1 cellular context compared by ENCODE assay signal in the genomic region with DNA sequence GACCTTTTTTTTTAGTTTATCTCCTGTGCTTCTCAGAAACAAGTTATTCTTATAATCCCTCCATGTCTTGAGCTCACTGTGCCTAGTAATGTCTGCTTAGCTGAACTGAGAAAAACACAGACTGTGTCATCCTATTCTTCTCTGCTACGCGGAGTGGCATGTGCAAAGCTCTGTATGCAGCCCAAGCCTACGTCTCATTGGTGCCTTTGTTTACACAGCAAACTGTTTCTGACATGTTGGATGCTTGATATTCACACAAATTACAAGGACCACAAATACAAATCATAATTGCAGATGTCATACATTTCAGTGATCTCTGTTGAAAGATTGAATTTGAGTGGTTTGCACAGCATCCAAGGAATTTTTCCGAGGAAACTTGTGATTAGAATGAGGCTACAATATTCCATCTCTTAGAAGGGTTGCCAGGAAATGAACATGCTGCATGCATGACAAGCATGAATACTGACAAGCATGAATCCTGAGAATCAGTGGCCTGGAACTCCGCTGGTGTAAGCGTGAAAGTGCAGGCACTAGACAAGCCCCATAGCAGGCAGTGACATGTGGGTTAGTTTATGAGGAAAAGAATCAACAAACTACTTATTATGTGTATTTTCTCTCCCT.
TF ChIP-seq lines count a peak whose summit lies in the region.

No MANE protein-coding gene starts in this region.

TF ChIP-seq in K562, 482 proteins besides CTCF, POLR2A, EP300 and RAD21 (continued from another document):
- TF ChIP-seq, protein P1, sequence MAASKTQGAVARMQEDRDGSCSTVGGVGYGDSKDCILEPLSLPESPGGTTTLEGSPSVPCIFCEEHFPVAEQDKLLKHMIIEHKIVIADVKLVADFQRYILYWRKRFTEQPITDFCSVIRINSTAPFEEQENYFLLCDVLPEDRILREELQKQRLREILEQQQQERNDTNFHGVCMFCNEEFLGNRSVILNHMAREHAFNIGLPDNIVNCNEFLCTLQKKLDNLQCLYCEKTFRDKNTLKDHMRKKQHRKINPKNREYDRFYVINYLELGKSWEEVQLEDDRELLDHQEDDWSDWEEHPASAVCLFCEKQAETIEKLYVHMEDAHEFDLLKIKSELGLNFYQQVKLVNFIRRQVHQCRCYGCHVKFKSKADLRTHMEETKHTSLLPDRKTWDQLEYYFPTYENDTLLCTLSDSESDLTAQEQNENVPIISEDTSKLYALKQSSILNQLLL (CRISPR knock-in tag; IDR thresholded peaks at IDR 0.05; ENCODE audit: borderline replicate concordance), result no peak
- TF ChIP-seq ZNF41 (CRISPR knock-in tag; conservative IDR thresholded peaks at IDR 0.05) (no peak), YY1 (IDR thresholded peaks at IDR 0.05; ENCODE audit: borderline replicate concordance in 1 of 3, control insufficient read depth in 1 of 3, extremely low read depth in 1 of 3, insufficient read depth in 3 of 3, insufficient read length in 1 of 3, insufficient replicate concordance in 2 of 3, low read depth in 1 of 3, low read length in 2 of 3) (no peak), ZZZ3 (IDR thresholded peaks at IDR 0.05) (no peak), SMAD4 (CRISPR knock-in tag; conservative IDR thresholded peaks at IDR 0.05) (no peak), ZNF174 (CRISPR knock-in tag; IDR thresholded peaks at IDR 0.05) (no peak), KHSRP (IDR thresholded peaks at IDR 0.05) (no peak), SP2 (IDR thresholded peaks at IDR 0.05; ENCODE audit: extremely low read depth, low read depth, low read length, poor library complexity, severe bottlenecking) (no peak), TRIM24 (IDR thresholded peaks at IDR 0.05) (no peak), ZNF431 (CRISPR knock-in tag; IDR thresholded peaks at IDR 0.05) (no peak), ARNT (IDR thresholded peaks at IDR 0.05) (no peak), PTTG1 (tag; IDR thresholded peaks at IDR 0.05; ENCODE audit: low read depth) (no peak)
- TF ChIP-seq, protein P2, sequence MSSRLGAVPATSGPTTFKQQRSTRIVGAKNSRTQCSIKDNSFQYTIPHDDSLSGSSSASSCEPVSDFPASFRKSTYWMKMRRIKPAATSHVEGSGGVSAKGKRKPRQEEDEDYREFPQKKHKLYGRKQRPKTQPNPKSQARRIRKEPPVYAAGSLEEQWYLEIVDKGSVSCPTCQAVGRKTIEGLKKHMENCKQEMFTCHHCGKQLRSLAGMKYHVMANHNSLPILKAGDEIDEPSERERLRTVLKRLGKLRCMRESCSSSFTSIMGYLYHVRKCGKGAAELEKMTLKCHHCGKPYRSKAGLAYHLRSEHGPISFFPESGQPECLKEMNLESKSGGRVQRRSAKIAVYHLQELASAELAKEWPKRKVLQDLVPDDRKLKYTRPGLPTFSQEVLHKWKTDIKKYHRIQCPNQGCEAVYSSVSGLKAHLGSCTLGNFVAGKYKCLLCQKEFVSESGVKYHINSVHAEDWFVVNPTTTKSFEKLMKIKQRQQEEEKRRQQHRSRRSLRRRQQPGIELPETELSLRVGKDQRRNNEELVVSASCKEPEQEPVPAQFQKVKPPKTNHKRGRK (tag; IDR thresholded peaks at IDR 0.05), result no peak
- TF ChIP-seq, protein P3, sequence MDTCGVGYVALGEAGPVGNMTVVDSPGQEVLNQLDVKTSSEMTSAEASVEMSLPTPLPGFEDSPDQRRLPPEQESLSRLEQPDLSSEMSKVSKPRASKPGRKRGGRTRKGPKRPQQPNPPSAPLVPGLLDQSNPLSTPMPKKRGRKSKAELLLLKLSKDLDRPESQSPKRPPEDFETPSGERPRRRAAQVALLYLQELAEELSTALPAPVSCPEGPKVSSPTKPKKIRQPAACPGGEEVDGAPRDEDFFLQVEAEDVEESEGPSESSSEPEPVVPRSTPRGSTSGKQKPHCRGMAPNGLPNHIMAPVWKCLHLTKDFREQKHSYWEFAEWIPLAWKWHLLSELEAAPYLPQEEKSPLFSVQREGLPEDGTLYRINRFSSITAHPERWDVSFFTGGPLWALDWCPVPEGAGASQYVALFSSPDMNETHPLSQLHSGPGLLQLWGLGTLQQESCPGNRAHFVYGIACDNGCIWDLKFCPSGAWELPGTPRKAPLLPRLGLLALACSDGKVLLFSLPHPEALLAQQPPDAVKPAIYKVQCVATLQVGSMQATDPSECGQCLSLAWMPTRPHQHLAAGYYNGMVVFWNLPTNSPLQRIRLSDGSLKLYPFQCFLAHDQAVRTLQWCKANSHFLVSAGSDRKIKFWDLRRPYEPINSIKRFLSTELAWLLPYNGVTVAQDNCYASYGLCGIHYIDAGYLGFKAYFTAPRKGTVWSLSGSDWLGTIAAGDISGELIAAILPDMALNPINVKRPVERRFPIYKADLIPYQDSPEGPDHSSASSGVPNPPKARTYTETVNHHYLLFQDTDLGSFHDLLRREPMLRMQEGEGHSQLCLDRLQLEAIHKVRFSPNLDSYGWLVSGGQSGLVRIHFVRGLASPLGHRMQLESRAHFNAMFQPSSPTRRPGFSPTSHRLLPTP (IDR thresholded peaks at IDR 0.05; ENCODE audit: borderline replicate concordance, extremely low read depth, insufficient read length), result no peak
- TF ChIP-seq, protein P4, sequence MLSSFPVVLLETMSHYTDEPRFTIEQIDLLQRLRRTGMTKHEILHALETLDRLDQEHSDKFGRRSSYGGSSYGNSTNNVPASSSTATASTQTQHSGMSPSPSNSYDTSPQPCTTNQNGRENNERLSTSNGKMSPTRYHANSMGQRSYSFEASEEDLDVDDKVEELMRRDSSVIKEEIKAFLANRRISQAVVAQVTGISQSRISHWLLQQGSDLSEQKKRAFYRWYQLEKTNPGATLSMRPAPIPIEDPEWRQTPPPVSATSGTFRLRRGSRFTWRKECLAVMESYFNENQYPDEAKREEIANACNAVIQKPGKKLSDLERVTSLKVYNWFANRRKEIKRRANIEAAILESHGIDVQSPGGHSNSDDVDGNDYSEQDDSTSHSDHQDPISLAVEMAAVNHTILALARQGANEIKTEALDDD (IDR thresholded peaks at IDR 0.05), result no peak
- TF ChIP-seq, protein P5, sequence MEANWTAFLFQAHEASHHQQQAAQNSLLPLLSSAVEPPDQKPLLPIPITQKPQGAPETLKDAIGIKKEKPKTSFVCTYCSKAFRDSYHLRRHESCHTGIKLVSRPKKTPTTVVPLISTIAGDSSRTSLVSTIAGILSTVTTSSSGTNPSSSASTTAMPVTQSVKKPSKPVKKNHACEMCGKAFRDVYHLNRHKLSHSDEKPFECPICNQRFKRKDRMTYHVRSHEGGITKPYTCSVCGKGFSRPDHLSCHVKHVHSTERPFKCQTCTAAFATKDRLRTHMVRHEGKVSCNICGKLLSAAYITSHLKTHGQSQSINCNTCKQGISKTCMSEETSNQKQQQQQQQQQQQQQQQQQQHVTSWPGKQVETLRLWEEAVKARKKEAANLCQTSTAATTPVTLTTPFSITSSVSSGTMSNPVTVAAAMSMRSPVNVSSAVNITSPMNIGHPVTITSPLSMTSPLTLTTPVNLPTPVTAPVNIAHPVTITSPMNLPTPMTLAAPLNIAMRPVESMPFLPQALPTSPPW (CRISPR knock-in tag; IDR thresholded peaks at IDR 0.05), result no peak
